In the genomic region with DNA sequence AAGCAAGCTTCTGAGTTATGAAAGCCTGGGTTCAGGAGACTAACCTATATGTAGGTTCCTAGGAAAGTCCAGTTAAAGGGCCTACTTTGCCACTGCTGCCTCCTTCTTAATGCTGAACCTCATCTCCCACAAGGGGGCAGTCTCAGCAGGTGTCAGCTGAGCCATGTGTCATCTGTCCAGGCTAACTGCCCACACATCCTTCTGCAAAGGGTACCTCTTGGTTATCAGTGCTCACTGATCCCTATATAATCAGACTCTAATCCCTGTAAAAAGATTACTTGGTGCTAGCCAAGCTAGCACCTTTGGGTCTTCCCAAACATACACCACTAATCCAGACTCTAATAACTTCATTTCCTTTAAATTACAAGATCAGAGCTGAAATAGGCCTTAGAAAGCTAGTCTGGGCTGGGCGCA, we compare ENCODE assay signal across 1 cellular context.
TF ChIP-seq lines count a peak whose summit lies in the region.

No MANE protein-coding gene starts in this region.

TF ChIP-seq in SK-N-SH, 30 proteins besides CTCF, POLR2A, EP300 and RAD21 (continued from another document):
- TF ChIP-seq, protein P1, sequence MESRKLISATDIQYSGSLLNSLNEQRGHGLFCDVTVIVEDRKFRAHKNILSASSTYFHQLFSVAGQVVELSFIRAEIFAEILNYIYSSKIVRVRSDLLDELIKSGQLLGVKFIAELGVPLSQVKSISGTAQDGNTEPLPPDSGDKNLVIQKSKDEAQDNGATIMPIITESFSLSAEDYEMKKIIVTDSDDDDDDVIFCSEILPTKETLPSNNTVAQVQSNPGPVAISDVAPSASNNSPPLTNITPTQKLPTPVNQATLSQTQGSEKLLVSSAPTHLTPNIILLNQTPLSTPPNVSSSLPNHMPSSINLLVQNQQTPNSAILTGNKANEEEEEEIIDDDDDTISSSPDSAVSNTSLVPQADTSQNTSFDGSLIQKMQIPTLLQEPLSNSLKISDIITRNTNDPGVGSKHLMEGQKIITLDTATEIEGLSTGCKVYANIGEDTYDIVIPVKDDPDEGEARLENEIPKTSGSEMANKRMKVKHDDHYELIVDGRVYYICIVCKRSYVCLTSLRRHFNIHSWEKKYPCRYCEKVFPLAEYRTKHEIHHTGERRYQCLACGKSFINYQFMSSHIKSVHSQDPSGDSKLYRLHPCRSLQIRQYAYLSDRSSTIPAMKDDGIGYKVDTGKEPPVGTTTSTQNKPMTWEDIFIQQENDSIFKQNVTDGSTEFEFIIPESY (IDR thresholded peaks at IDR 0.05; ENCODE audit: borderline replicate concordance, low read depth), result no peak
- TF ChIP-seq, protein P2, sequence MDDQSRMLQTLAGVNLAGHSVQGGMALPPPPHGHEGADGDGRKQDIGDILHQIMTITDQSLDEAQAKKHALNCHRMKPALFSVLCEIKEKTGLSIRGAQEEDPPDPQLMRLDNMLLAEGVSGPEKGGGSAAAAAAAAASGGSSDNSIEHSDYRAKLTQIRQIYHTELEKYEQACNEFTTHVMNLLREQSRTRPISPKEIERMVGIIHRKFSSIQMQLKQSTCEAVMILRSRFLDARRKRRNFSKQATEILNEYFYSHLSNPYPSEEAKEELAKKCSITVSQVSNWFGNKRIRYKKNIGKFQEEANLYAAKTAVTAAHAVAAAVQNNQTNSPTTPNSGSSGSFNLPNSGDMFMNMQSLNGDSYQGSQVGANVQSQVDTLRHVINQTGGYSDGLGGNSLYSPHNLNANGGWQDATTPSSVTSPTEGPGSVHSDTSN (IDR thresholded peaks at IDR 0.05), result no peak
- TF ChIP-seq RCOR1 (IDR thresholded peaks at IDR 0.05; ENCODE audit: low read length), result no peak
- TF ChIP-seq, protein P3, sequence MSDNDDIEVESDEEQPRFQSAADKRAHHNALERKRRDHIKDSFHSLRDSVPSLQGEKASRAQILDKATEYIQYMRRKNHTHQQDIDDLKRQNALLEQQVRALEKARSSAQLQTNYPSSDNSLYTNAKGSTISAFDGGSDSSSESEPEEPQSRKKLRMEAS (IDR thresholded peaks at IDR 0.05; ENCODE audit: low read depth), result peak; percentile 73; the same call in 1 of the 2 replicates
- TF ChIP-seq SIN3A (IDR thresholded peaks at IDR 0.05; ENCODE audit: borderline replicate concordance, low read depth, low read length), result peak; percentile 95
- no peak for TF ChIP-seq TAF1 (IDR thresholded peaks at IDR 0.05; ENCODE audit: borderline replicate concordance, low read depth, low read length)
- no peak for TF ChIP-seq FOXJ3 (CRISPR knock-in tag; IDR thresholded peaks at IDR 0.05)
- TF ChIP-seq ELF1 (IDR thresholded peaks at IDR 0.05), result no peak
- no peak for TF ChIP-seq RFX5 (IDR thresholded peaks at IDR 0.05; ENCODE audit: low read length)
- no peak for TF ChIP-seq JUND (IDR thresholded peaks at IDR 0.05)
- peak; percentile 95 for TF ChIP-seq MXI1 (IDR thresholded peaks at IDR 0.05; ENCODE audit: low read depth, low read length)
- TF ChIP-seq CHD2 (IDR thresholded peaks at IDR 0.05; ENCODE audit: low read length, partially characterized antibody), result no peak
